Comparison of ENCODE assay signal across 9 cellular contexts in the genomic region with DNA sequence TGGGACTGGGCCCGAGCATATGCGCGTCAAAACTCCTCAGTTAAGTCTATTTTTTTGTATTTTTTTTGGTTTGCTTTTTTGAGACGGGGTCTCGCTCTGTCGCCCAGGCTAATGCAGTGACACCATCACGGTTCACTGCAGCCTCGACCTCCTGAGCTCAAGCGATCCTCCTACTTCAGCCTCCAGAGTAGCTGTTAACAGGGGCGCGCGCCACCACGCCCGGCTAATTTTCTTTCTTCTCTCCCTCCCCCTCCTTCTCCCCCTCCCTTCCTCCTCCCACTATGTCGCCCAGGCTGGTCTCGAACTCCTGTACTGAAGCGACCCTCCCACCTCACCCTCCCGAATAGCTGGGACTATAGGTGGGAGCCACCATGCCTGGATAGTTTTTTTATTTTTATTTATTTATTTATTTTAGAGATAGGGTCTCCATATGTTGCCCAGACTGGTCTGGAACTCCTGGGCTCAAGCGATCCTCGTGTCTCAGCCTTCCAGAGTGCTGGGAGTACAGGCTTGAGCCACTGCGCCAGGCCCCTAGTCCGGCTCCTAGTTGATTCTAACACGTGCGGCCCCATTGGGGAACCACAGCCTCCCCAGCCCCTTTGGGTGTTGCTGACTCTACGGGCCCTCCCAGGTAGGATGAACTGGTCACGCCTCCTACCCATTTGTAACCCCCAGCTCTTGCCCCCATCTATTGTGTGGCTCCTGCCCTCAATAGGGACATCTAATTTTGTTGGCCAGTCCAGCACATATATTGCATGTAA. TPM values are rescaled to one million over a fixed set of nuclear protein-coding genes. Genes with fewer than 3 reads are reported as not detected.
DNase-seq lines count a peak whose midpoint lies in the region; ATAC-seq and TF ChIP-seq lines count a peak whose summit lies in the region.
"Had no signal": no experiment of that assay in that cellular context is flagged by ENCODE, and none has a peak within 500 bp of the region (broad histone marks: within the 10 kb centered on the region; RNA-seq: fewer than 3 reads in every experiment).

No MANE protein-coding gene starts in this region.

- no peaks in the 10 kb centered on the region for H3K27me3 ChIP-seq in CD8-positive, alpha-beta memory T cell (ENCODE audit: insufficient read depth, low read length, poor library complexity, severe bottlenecking)
- H3K27me3 ChIP-seq in PC-9 (ENCODE audit: insufficient read depth, low read depth) (no peaks in the 10 kb centered on the region), esophagus (ENCODE audit: control insufficient read depth in 1 of 2, insufficient read depth in 2 of 2, low read length in 2 of 2) (no peaks in the 10 kb centered on the region), ovary (no peaks in the 10 kb centered on the region)

- H3K9me2 ChIP-seq in PC-9 (ENCODE audit: insufficient read depth), result no peaks in the 10 kb centered on the region

- POLR2A ChIA-PET in CD8-positive, alpha-beta memory T cell (lab: Charles Lee), result interaction anchor here (0.5 to 1.4 kb wide), 4 partner anchors 19 to 803 kb away, joined by 3 to 11 read pairs (median 3); a partner anchor contains a TSS
- POLR2A ChIA-PET in PC-9 (lab: Charles Lee; ENCODE audit: unreplicated experiment), result interaction anchor here (0.6 to 1.3 kb wide), 2 partner anchors 11 to 19 kb away, joined by 3 to 4 read pairs; a partner anchor contains a TSS

- H3K4me2 ChIP-seq in PC-9, result peak overlapping the region; percentile 76

- no peaks in the 10 kb centered on the region for H3K9me3 ChIP-seq in CD8-positive, alpha-beta memory T cell (ENCODE audit: low read length)
- no peaks in the 10 kb centered on the region for H3K9me3 ChIP-seq in PC-9 (ENCODE audit: insufficient read depth, low read depth)
- no peaks in the 10 kb centered on the region for H3K9me3 ChIP-seq in esophagus (ENCODE audit: control insufficient read depth in 2 of 2, insufficient read depth in 1 of 2, low read depth in 1 of 2, low read length in 1 of 2)
- no peaks in the 10 kb centered on the region for H3K9me3 ChIP-seq in ovary

- H3K36me3 Mint-ChIP-seq in CD8-positive, alpha-beta memory T cell, result peaks cover 0 to 6% (median 0%) of the 10 kb centered on the region in 3 donors

- peak; percentile 26 for TF ChIP-seq POLR2A in ovary (IDR thresholded peaks at IDR 0.05)

- no peaks in the 10 kb centered on the region for H3K9me3 Mint-ChIP-seq in CD8-positive, alpha-beta memory T cell

- peaks cover 30% of the 10 kb centered on the region for H3K4me1 ChIP-seq in CD8-positive, alpha-beta memory T cell (ENCODE audit: insufficient read depth, low read length)
- H3K4me1 ChIP-seq in PC-9 (replicated peaks; ENCODE audit: insufficient read depth) (peaks cover 12% of the 10 kb centered on the region), esophagus (ENCODE audit: control insufficient read depth in 2 of 2, insufficient read depth in 2 of 2, low read length in 1 of 2) (peaks cover 6 to 26% of the 10 kb centered on the region in 2 donors), ovary (ENCODE audit: insufficient read depth) (peaks cover 19% of the 10 kb centered on the region)

- peaks cover 17 to 44% (median 29%) of the 10 kb centered on the region in 3 donors for H3K4me1 Mint-ChIP-seq in CD8-positive, alpha-beta memory T cell

- no TSS peak for BruUV-seq in PC-9 (replicated peaks; lab: Mats Ljungman, UMichigan)

- H4K20me1 ChIP-seq in PC-9 (ENCODE audit: insufficient read depth), result no peaks in the 10 kb centered on the region

- no peaks in the 10 kb centered on the region for H3F3A ChIP-seq in PC-9 (ENCODE audit: insufficient read depth, low read depth)

- intact Hi-C loops in PC-9 (cut with micrococcal nuclease; ENCODE audit: unreplicated experiment) (loop anchor here (1.0 to 5.0 kb wide), 5 partner anchors 13 to 96 kb away; a partner anchor contains a TSS), ovary (cut with DNase I) (no loop called here)

- peak overlapping the region; percentile 80 for H3K27ac ChIP-seq in CD8-positive, alpha-beta memory T cell (ENCODE audit: low read depth, low read length)
- H3K27ac ChIP-seq in PC-9 (no peak overlapping the region), esophagus (ENCODE audit: low read depth in 2 of 2, low read length in 1 of 2) (peak overlapping the region; percentile 68 to 88), ovary (peak overlapping the region; percentile 17 to 28)

- 27 to 28% methylated on average over 26 of the region's 26 CpGs for whole genome bisulfite sequencing in esophagus, 2 donors
- WGBS in ovary, 3 donors, result 26 to 28% (median 28%) methylated on average over 26 of the region's 26 CpGs

- H3K27me3 Mint-ChIP-seq in CD8-positive, alpha-beta memory T cell, result peaks cover 0 to 1% of the 10 kb centered on the region in 2 donors

- H2AFZ ChIP-seq in PC-9, result peak overlapping the region; percentile 77

- CTCF ChIA-PET in CD8-positive, alpha-beta memory T cell (lab: Charles Lee), result interaction anchor here (1.1 kb wide), 1 partner anchor 19 kb away, joined by 3 read pairs; a partner anchor contains a TSS
- CTCF ChIA-PET in PC-9 (lab: Charles Lee), result no interaction called here

- H3K79me2 ChIP-seq in PC-9 (ENCODE audit: low read depth), result peaks cover 28% of the 10 kb centered on the region

- no peak for TF ChIP-seq CTCF in PC-9 (conservative IDR thresholded peaks at IDR 0.05)
- TF ChIP-seq CTCF in ovary (IDR thresholded peaks at IDR 0.05), result no peak

- DNase-seq in CD8-positive, alpha-beta memory T cell, result no peak
- DNase-seq in PC-9 (no peak), ovary (peak in 2 of 5 donors; percentile 50 to 53), MV-4-11 (lab: John Stamatoyannopoulos, UW) (no peak), NCI-H1105 treated with DMSO at 0.1 percent for 48 hours (lab: John Stamatoyannopoulos, UW) (no peak)

- H3K36me3 ChIP-seq in CD8-positive, alpha-beta memory T cell (ENCODE audit: insufficient read depth, low read length), result no peaks in the 10 kb centered on the region
- H3K36me3 ChIP-seq in PC-9 (ENCODE audit: low read depth) (no peaks in the 10 kb centered on the region), esophagus (ENCODE audit: control insufficient read depth in 2 of 2, insufficient read depth in 2 of 2, low read length in 1 of 2) (peaks cover 0 to 2% of the 10 kb centered on the region in 2 donors), ovary (no peaks in the 10 kb centered on the region)

- H3K27ac Mint-ChIP-seq in CD8-positive, alpha-beta memory T cell, result peak overlapping the region; percentile 93 to 99 (median 96)

- H3K4me3 ChIP-seq in CD8-positive, alpha-beta memory T cell (ENCODE audit: low read length), result peak overlapping the region; percentile 55
- H3K4me3 ChIP-seq in PC-9 (peak overlapping the region; percentile 92), esophagus (ENCODE audit: low read depth in 1 of 2, low read length in 2 of 2) (peak overlapping the region; percentile 77 to 88), ovary (peak overlapping the region; percentile 71)

- no peak for ATAC-seq in GM18868 (IDR thresholded peaks at IDR 0.05; ENCODE audit: unreplicated experiment)
- no peak for ATAC-seq in HG02642 (IDR thresholded peaks at IDR 0.05; ENCODE audit: poor library complexity, unreplicated experiment)

- no peak for TF ChIP-seq EP300 in ovary (IDR thresholded peaks at IDR 0.05)

- H3K4me3 Mint-ChIP-seq in CD8-positive, alpha-beta memory T cell, result peak overlapping the region; percentile 87 to 98 (median 93)

RNA-seq across cellular contexts. Expression of a gene that starts 0.8 kb away (rescaled TPM):
- 1 to 10 TPM; 1.8 to 2.3 TPM for total RNA-seq in CD8-positive, alpha-beta memory T cell
- polyA plus RNA-seq in CD8-positive, alpha-beta memory T cell, result 4.6 TPM
- 3.3 and 4.1 TPM in 2 replicates for total RNA-seq in PC-9 (2021)
- polyA plus RNA-seq in esophagus, result 1 to 10 TPM; 2.5 to 2.8 TPM
- total RNA-seq in ovary, result 1 to 10 TPM; 1.4 to 3.2 (median 2.7) TPM
- 1 to 10 TPM in 1 of 2 donors, not detected in 1; 2.3 TPM for polyA plus RNA-seq in ovary

RNA-seq across cellular contexts. Expression of a gene that starts 5.4 kb away (rescaled TPM):
- 1,000 to 10,000 TPM; 1,588 to 1,639 TPM for total RNA-seq in CD8-positive, alpha-beta memory T cell
- polyA plus RNA-seq in CD8-positive, alpha-beta memory T cell, result 1,069 TPM
- total RNA-seq in PC-9 (2021) (941 and 961 TPM in 2 replicates), ovary (1,000 to 10,000 TPM; 1,875 to 5,180 (median 2,346) TPM)
- polyA plus RNA-seq in esophagus (1,000 to 10,000 TPM in 1 of 2 donors, 100 to 1,000 TPM in 1; 725 to 1,912 TPM), ovary (1,000 to 10,000 TPM in 1 of 2 donors, 100 to 1,000 TPM in 1; 715 to 3,775 TPM)

RNA-seq across cellular contexts. Expression of a gene that starts 13.8 kb away (rescaled TPM):
- under 1 TPM; 0.28 to 0.78 TPM for total RNA-seq in CD8-positive, alpha-beta memory T cell
- not detected for polyA plus RNA-seq in CD8-positive, alpha-beta memory T cell
- total RNA-seq in PC-9 (2021) (0.61 and 0.68 TPM in 2 replicates), ovary (not detected)
- polyA plus RNA-seq in esophagus (1 to 10 TPM; 1.6 to 4.6 TPM), ovary (not detected)
- total RNA-seq: subcutaneous adipose tissue had no signal

RNA-seq across cellular contexts. Expression of a gene that starts 19.1 kb away (rescaled TPM):
- 1 to 10 TPM; 1.7 TPM for total RNA-seq in CD8-positive, alpha-beta memory T cell
- 1.0 TPM for polyA plus RNA-seq in CD8-positive, alpha-beta memory T cell
- 7.2 and 8.6 TPM in 2 replicates for total RNA-seq in PC-9 (2021)
- 1 to 10 TPM in 1 of 2 donors, under 1 TPM in 1; 0.96 to 2.2 TPM for polyA plus RNA-seq in esophagus
- 1 to 10 TPM; 2.5 to 6.5 (median 3.4) TPM for total RNA-seq in ovary
- 1 to 10 TPM in 1 of 2 donors, under 1 TPM in 1; 0.30 to 2.2 TPM for polyA plus RNA-seq in ovary

RNA-seq across cellular contexts. Expression of a gene that starts 26.8 kb away (rescaled TPM):
- 10 to 100 TPM; 20.9 to 22.6 TPM for total RNA-seq in CD8-positive, alpha-beta memory T cell
- polyA plus RNA-seq in CD8-positive, alpha-beta memory T cell, result 7.5 TPM
- 13.5 and 18.8 TPM in 2 replicates for total RNA-seq in PC-9 (2021)
- polyA plus RNA-seq in esophagus, result 1 to 10 TPM; 3.9 to 8.9 TPM
- total RNA-seq in ovary, result 10 to 100 TPM; 12.6 to 24.3 (median 22.0) TPM
- polyA plus RNA-seq in ovary, result 10 to 100 TPM; 11.0 to 12.0 TPM
